16 cellular contexts compared by ENCODE assay signal in the genomic region with DNA sequence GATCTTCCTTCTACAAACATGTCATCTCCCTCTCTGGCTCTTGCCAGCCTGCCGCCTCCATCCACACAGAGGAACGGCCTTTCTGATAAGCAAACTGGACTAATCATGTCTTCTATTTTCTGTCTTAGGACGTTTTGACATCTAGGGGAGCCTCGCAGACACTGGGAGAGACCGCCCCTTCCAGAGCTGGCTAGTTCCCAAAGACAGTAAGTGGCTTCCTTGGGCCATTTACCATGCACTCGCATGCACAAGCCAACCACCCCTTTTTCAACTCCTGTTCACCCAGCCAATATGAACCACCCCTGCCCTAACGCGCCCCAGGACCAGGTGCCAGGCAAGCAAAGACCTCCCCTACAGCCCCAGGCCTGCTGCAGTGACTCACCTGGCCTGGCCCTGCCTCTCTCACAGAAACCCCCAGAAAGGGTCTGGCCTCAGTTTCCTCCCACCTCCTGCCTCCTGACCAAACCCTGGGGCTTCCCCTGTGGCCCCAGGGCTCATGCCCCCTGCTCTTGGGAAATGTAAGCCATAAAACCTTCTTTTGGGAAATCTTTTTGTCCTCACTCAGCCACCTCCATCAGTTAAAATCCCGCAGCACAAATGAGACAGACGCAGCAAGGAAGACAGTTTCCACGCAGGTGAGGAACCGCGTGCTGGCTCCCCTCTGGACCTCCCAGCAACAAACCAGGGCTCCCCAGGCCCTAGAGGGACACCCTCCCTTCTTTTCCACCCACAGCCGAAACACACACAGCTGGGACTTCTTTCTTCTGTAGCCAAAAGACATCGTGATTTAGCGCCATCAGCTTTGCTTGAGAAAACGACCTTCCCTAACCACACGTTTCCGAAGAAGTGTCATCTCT. TPM values are rescaled to one million over a fixed set of nuclear protein-coding genes. Genes with fewer than 3 reads are reported as not detected.
"Had no signal": no experiment of that assay in that cellular context is flagged by ENCODE, and none has a peak within 500 bp of the region (broad histone marks: within the 10 kb centered on the region; RNA-seq: fewer than 3 reads in every experiment).

No MANE protein-coding gene starts in this region.

- H3K4me3 Mint-ChIP-seq: stimulated activated effector memory CD8-positive, alpha-beta T cell treated with anti-CD3 and anti-CD28 coated beads, Interleukin-12 subunit alpha, Interleukin-12 subunit beta, amount 100 ng/mL, for 72 hours had no signal

- FAIRE-seq: astrocyte, bronchial epithelial cell, endometrium, keratinocyte, TTC549 had no signal

- DNase-seq: activated naive CD4-positive, alpha-beta T cell; activated T-cell treated with anti-CD3 and anti-CD28 coated beads for 4 hours; hippocampal formation; mesendoderm; SW 1271 had no signal

- H3K36me3 Mint-ChIP-seq: stimulated activated effector memory CD8-positive, alpha-beta T cell treated with anti-CD3 and anti-CD28 coated beads, Interleukin-12 subunit alpha, Interleukin-12 subunit beta, amount 100 ng/mL, for 72 hours had no signal

- H3K4me3 ChIP-seq: esophagus muscularis mucosa, left lung, thoracic aorta had no signal

- ATAC-seq: left lung had no signal

- H3K9me3 Mint-ChIP-seq: stimulated activated effector memory CD8-positive, alpha-beta T cell treated with anti-CD3 and anti-CD28 coated beads, Interleukin-12 subunit alpha, Interleukin-12 subunit beta, amount 100 ng/mL, for 72 hours had no signal

- H3K27ac ChIP-seq: dorsolateral prefrontal cortex, esophagus muscularis mucosa, left lung, thoracic aorta had no signal

- H3K27ac Mint-ChIP-seq: stimulated activated effector memory CD8-positive, alpha-beta T cell treated with anti-CD3 and anti-CD28 coated beads, Interleukin-12 subunit alpha, Interleukin-12 subunit beta, amount 100 ng/mL, for 72 hours had no signal

- H3K9me3 ChIP-seq: esophagus muscularis mucosa, left lung, thoracic aorta had no signal

- H3K36me3 ChIP-seq: esophagus muscularis mucosa, left lung, thoracic aorta had no signal

- H3K4me1 Mint-ChIP-seq: stimulated activated effector memory CD8-positive, alpha-beta T cell treated with anti-CD3 and anti-CD28 coated beads, Interleukin-12 subunit alpha, Interleukin-12 subunit beta, amount 100 ng/mL, for 72 hours had no signal

- H3K4me1 ChIP-seq: left lung had no signal

RNA-seq across cellular contexts. Expression of gene SHANK2, which starts 38.5 kb away (rescaled TPM):
- total RNA-seq: T-helper 2 cell treated with Interferon-gamma antibody and Interleukin-4, amounts not matched to agents 100 ng/mL and 5 ng/mL, for 36 hours had no signal
